Comparison of ENCODE assay signal across 12 cellular contexts in the genomic region with DNA sequence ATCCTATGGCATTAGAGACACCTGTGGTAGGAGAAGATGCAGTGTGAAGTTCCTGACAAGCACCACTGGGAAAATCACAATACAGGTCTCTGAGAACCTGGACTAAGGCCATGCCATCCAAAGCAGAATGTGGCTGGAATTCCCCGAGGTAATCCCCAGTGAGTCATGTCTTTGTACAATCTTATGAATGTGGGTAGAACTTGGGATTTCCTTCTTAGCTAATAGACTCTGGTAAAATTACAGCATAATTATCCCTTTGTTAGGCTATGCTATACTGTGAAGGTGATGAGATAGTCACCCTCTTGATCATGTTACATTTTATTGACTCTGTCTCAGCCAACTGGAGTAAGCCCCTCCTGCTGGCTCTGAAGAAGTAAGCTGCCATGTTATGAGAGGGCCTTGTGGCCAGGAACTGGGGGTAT.
DNase-seq lines count a peak whose midpoint lies in the region; ATAC-seq, FAIRE-seq and TF ChIP-seq lines count a peak whose summit lies in the region.
"Had no signal": no experiment of that assay in that cellular context is flagged by ENCODE, and none has a peak within 500 bp of the region (broad histone marks: within the 10 kb centered on the region; RNA-seq: fewer than 3 reads in every experiment).

No MANE protein-coding gene starts in this region.

- H3K4me3 ChIP-seq in endothelial cell of umbilical vein (replicated peaks in 1 of 3; ENCODE audit: insufficient read depth in 1 of 3, low read depth in 1 of 3, low read length in 3 of 3) (no peak overlapping the region), psoas muscle (no peak overlapping the region)

- H3K9me3 ChIP-seq in endothelial cell of umbilical vein (replicated peaks; ENCODE audit: control insufficient read depth, insufficient read depth, low read length) (no peaks in the 10 kb centered on the region), psoas muscle (no peaks in the 10 kb centered on the region)

- POLR2A ChIA-PET in endothelial cell of umbilical vein (lab: Charles Lee), result no interaction called here

- peak; percentile 41 for DNase-seq in EL
- DNase-seq in HS-27A (ENCODE audit: low read depth), result peak; percentile 39
- peak; percentile 67 for DNase-seq in endothelial cell of umbilical vein (ENCODE audit: low read depth, low spot score)
- no peak for DNase-seq in COR-L47 (lab: John Stamatoyannopoulos, UW)
- DNase-seq in HFFc6, result no peak
- DNase-seq in psoas muscle, result no peak
- DNase-seq: GDM1, naive B cell had no signal

- no peak overlapping the region for H3K9ac ChIP-seq in endothelial cell of umbilical vein (replicated peaks; ENCODE audit: extremely low read depth, insufficient read depth, low read length)
- H3K9ac ChIP-seq: KMS-11 had no signal

- no peaks in the 10 kb centered on the region for H3K4me1 Mint-ChIP-seq in HFFc6 (ENCODE audit: low read depth)
- H3K4me1 Mint-ChIP-seq: naive B cell had no signal

- no peak overlapping the region for H3K4me2 ChIP-seq in endothelial cell of umbilical vein (ENCODE audit: insufficient read depth, low read length)
- H3K4me2 ChIP-seq: KMS-11 had no signal

- H3K27ac Mint-ChIP-seq in HFFc6, result no peak overlapping the region

- no peak overlapping the region for H3K27ac ChIP-seq in endothelial cell of umbilical vein (ENCODE audit: insufficient read depth, low read depth, low read length)
- no peak overlapping the region for H3K27ac ChIP-seq in psoas muscle
- H3K27ac ChIP-seq: KMS-11 had no signal

- dilution Hi-C loops in endothelial cell of umbilical vein (cut with MboI; ENCODE audit: extremely low pct_ligation_motif_present, low sequenced_read_pairs), result no loop called here

- CTCF ChIA-PET in endothelial cell of umbilical vein (lab: Charles Lee), result interaction anchor here (0.8 to 2.9 kb wide), 2 partner anchors 20 to 25 kb away, joined by 3 to 20 read pairs; no protein-coding TSS in a partner anchor

- H3K9me1 ChIP-seq in endothelial cell of umbilical vein (replicated peaks; ENCODE audit: control insufficient read depth, extremely low read depth, insufficient read depth, low read length), result no peaks in the 10 kb centered on the region

- H3K36me3 ChIP-seq in endothelial cell of umbilical vein (ENCODE audit: control insufficient read depth in 2 of 2, extremely low read depth in 1 of 2, insufficient read depth in 2 of 2, low read length in 2 of 2) (no peaks in the 10 kb centered on the region), psoas muscle (ENCODE audit: insufficient read depth in 1 of 2, low read depth in 1 of 2) (no peaks in the 10 kb centered on the region)

- H3K4me1 ChIP-seq in endothelial cell of umbilical vein (ENCODE audit: control insufficient read depth, extremely low read depth, insufficient read depth, low read length) (no peaks in the 10 kb centered on the region), psoas muscle (no peaks in the 10 kb centered on the region)

- H3K36me3 Mint-ChIP-seq in HFFc6 (ENCODE audit: low read depth), result no peaks in the 10 kb centered on the region
- H3K36me3 Mint-ChIP-seq: naive B cell had no signal

- no peaks in the 10 kb centered on the region for H3K9me3 Mint-ChIP-seq in HFFc6
- H3K9me3 Mint-ChIP-seq: naive B cell had no signal

- 75 to 88% (median 78%) methylated on average over 1 of the region's 1 CpG for WGBS in psoas muscle, 3 donors

- H2AFZ ChIP-seq in endothelial cell of umbilical vein (ENCODE audit: low read depth, low read length), result no peak overlapping the region

- TF ChIP-seq CTCF in endothelial cell of umbilical vein (IDR thresholded peaks at IDR 0.05; ENCODE audit: extremely low read depth in 1 of 2, insufficient read depth in 1 of 2, low read depth in 1 of 2, low read length in 2 of 2), result no peak
- TF ChIP-seq CTCF in HFFc6 (IDR thresholded peaks at IDR 0.05), result no peak
- no peak for TF ChIP-seq CTCF in psoas muscle (IDR thresholded peaks at IDR 0.05)

- H3K27me3 ChIP-seq in endothelial cell of umbilical vein (ENCODE audit: control insufficient read depth in 2 of 2, insufficient read depth in 2 of 2, low read length in 2 of 2), result no peaks in the 10 kb centered on the region
- H3K27me3 ChIP-seq in psoas muscle (ENCODE audit: insufficient read depth in 3 of 3, low read length in 2 of 3), result no peaks in the 10 kb centered on the region

- H4K20me1 ChIP-seq in endothelial cell of umbilical vein (replicated peaks; ENCODE audit: control insufficient read depth, extremely low read depth, insufficient read depth, low read length), result no peaks in the 10 kb centered on the region

- no peak for TF ChIP-seq POLR2A in endothelial cell of umbilical vein (IDR thresholded peaks at IDR 0.05; ENCODE audit: low read depth, low read length)

- no peak overlapping the region for H3K4me3 Mint-ChIP-seq in HFFc6
- H3K4me3 Mint-ChIP-seq: naive B cell had no signal

- peaks cover 3% of the 10 kb centered on the region; the same call in 1 of the 2 replicates for H3K27me3 Mint-ChIP-seq in HFFc6 (ENCODE audit: insufficient read depth)

- H3K79me2 ChIP-seq in endothelial cell of umbilical vein (ENCODE audit: control insufficient read depth, insufficient read depth, low read length), result no peaks in the 10 kb centered on the region

- no TSS peak for BruUV-seq in endothelial cell of umbilical vein (replicated peaks; lab: Mats Ljungman, UMichigan)

- intact Hi-C loops in endothelial cell of umbilical vein (cut with micrococcal nuclease) (no loop called here), psoas muscle (cut with DNase I) (no loop called here)

- FAIRE-seq in endothelial cell of umbilical vein (lab: Jason Lieb, UNC), result no peak
- FAIRE-seq: TTC549 had no signal

- peak; percentile 78 for ATAC-seq in GM19463 (IDR thresholded peaks at IDR 0.05; ENCODE audit: unreplicated experiment)
- ATAC-seq in GM19328 (IDR thresholded peaks at IDR 0.05; ENCODE audit: unreplicated experiment), result no peak
- ATAC-seq in psoas muscle, result no peak

TF ChIP-seq in endothelial cell of umbilical vein, 7 proteins besides CTCF, POLR2A, EP300 and RAD21:
- no peak for TF ChIP-seq MYC (IDR thresholded peaks at IDR 0.05; ENCODE audit: low read depth, low read length)

Comparison
In these comparisons a context has a peak if more than half of its experiments do, and no peak if none do; other contexts are left out.
1. DNase-seq: peak in EL (single experiment), HS-27A (single experiment) and endothelial cell of umbilical vein (single experiment); none in COR-L47 (single experiment), HFFc6 (single experiment) and psoas muscle (0 of 2).